In the genomic region with DNA sequence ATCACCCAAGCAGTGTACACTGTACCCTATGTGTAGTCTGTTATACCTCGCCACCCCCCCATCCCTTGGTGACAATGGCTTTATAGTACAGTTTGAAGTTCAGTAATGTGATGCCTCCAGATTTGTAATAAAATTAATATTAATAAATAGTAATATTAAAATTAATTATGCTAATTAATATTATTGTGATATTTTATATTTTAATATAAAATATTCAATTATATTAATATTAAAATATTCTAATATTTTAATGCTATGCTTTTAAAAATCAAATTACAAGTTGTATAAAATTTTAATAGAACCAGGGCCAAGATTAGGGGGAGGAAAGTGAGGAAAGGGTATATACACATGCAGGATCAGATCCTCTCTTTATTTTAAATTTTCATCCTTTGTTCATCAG, we compare ENCODE assay signal across 35 cellular contexts.
"Had no signal": no experiment of that assay in that cellular context is flagged by ENCODE, and none has a peak within 500 bp of the region (broad histone marks: within the 10 kb centered on the region; RNA-seq: fewer than 3 reads in every experiment).

No MANE protein-coding gene starts in this region.

- H3K27ac Mint-ChIP-seq: activated naive CD4-positive, alpha-beta T cell treated with anti-CD3 and anti-CD28 coated beads for 36 hours; activated naive CD8-positive, alpha-beta T cell treated with anti-CD3 and anti-CD28 coated beads for 36 hours; activated T-helper 1 cell treated with anti-CD3 and anti-CD28 coated beads, Interleukin-12 subunit alpha, Interleukin-12 subunit beta, Interleukin-2, Interleukin-4 antibody, amounts not matched to agents 30 ng/mL and 10 ng/mL and 1 ng/mL, durations not matched to agents 14 hours and 24 hours and 36 hours; mesothelial cell of epicardium had no signal

- ATAC-seq: activated CD4-positive, CD25-positive, alpha-beta regulatory T cell treated with anti-CD3 and anti-CD28 coated beads, Interleukin-2, amount 50 U/mL, for 24 hours; body of pancreas; gastroesophageal sphincter; naive thymus-derived CD4-positive, alpha-beta T cell; psoas muscle; stimulated activated memory B cell treated with anti-CD40 and anti-IgM and Interleukin-4, amounts not matched to agents 10 μg/mL and 1 μg/mL and 100 μg/mL, for 72 hours had no signal

- H3K4me3 Mint-ChIP-seq: activated naive CD4-positive, alpha-beta T cell treated with anti-CD3 and anti-CD28 coated beads for 36 hours; activated naive CD8-positive, alpha-beta T cell treated with anti-CD3 and anti-CD28 coated beads for 36 hours; activated T-helper 1 cell treated with anti-CD3 and anti-CD28 coated beads, Interleukin-12 subunit alpha, Interleukin-12 subunit beta, Interleukin-2, Interleukin-4 antibody, amounts not matched to agents 30 ng/mL and 10 ng/mL and 1 ng/mL, durations not matched to agents 14 hours and 24 hours and 36 hours; mesothelial cell of epicardium; naive thymus-derived CD4-positive, alpha-beta T cell; stimulated activated memory B cell treated with anti-CD40 and anti-IgM and Interleukin-4, amounts not matched to agents 10 μg/mL and 1 μg/mL and 100 μg/mL, for 72 hours had no signal

- H3K4me2 ChIP-seq: hepatocyte had no signal

- H3K4me1 ChIP-seq: colonic mucosa, psoas muscle, sigmoid colon had no signal

- H3K36me3 ChIP-seq: adrenal gland, colonic mucosa, gastroesophageal sphincter, sigmoid colon, stomach, thyroid gland, upper lobe of left lung, vagina had no signal

- H3K79me2 ChIP-seq: hepatocyte, parathyroid adenoma had no signal

- H3K9ac ChIP-seq: parathyroid adenoma had no signal

- DNase-seq: activated CD4-positive, alpha-beta T cell treated with anti-CD3 and anti-CD28 coated beads for 48 hours; activated CD4-positive, alpha-beta T cell treated with anti-CD3 and anti-CD28 coated beads, Interleukin-2, amount 50 U/mL, for 48 hours; activated CD8-positive, alpha-beta memory T cell treated with anti-CD3 and anti-CD28 coated beads, Interleukin-2, amount 50 U/mL, for 4 hours; activated effector memory CD4-positive, alpha-beta T cell treated with anti-CD3 and anti-CD28 coated beads, Interleukin-2, amount 50 U/mL, for 16 hours; activated naive CD4-positive, alpha-beta T cell treated with anti-CD3 and anti-CD28 coated beads for 36 hours; activated naive CD8-positive, alpha-beta T cell treated with anti-CD3 and anti-CD28 coated beads for 36 hours; activated T-cell treated with anti-CD3 and anti-CD28 coated beads, Interleukin-2, amount 50 U/mL, for 1 hour; adrenal gland; aorta; body of pancreas; colonic mucosa; effector CD8-positive, alpha-beta T cell; islet precursor cell; left cardiac atrium; left ventricle myocardium superior; mammary epithelial cell; naive thymus-derived CD4-positive, alpha-beta T cell; nucleus accumbens; psoas muscle; sigmoid colon; small intestine; stimulated activated CD4-positive, alpha-beta T cell treated with anti-CD3 and anti-CD28 coated beads, Interleukin-1b, Interleukin-23, amount 100 ng/mL, for 48 hours; stimulated activated CD4-positive, alpha-beta T cell treated with anti-CD3 and anti-CD28 coated beads, Interleukin-4, amount 100 ng/mL, for 4 hours; stimulated activated CD8-positive, alpha-beta memory T cell treated with anti-CD3 and anti-CD28 coated beads, Interleukin-4, amount 100 ng/mL, for 48 hours; stomach; thyroid gland; upper lobe of left lung had no signal

- H2AFZ ChIP-seq: hepatocyte, parathyroid adenoma had no signal

- H3K4me3 ChIP-seq: adrenal gland, body of pancreas, colonic mucosa, gastroesophageal sphincter, hepatocyte, psoas muscle, sigmoid colon, stomach, thyroid gland, upper lobe of left lung, vagina had no signal

- H3K27me3 Mint-ChIP-seq: activated naive CD8-positive, alpha-beta T cell treated with anti-CD3 and anti-CD28 coated beads for 36 hours; stimulated activated memory B cell treated with anti-CD40 and anti-IgM and Interleukin-4, amounts not matched to agents 10 μg/mL and 1 μg/mL and 100 μg/mL, for 72 hours had no signal

- H3K27ac ChIP-seq: adrenal gland, body of pancreas, colonic mucosa, gastroesophageal sphincter, hepatocyte, parathyroid adenoma, psoas muscle, sigmoid colon, stomach, thyroid gland, upper lobe of left lung, vagina had no signal

- H3K9me3 ChIP-seq: adrenal gland, body of pancreas, colonic mucosa, gastroesophageal sphincter, psoas muscle, sigmoid colon, stomach, thyroid gland, upper lobe of left lung, vagina had no signal
